Comparison of ENCODE assay signal across 10 cellular contexts in genomic region chr22:50696799-50697561, GRCh38. TPM values are rescaled to one million over a fixed set of nuclear protein-coding genes. Genes with fewer than 3 reads are reported as not detected.
DNase-seq lines count a peak whose midpoint lies in the region; ATAC-seq and TF ChIP-seq lines count a peak whose summit lies in the region.
"Had no signal": no experiment of that assay in that cellular context is flagged by ENCODE, and none has a peak within 500 bp of the region (broad histone marks: within the 10 kb centered on the region; RNA-seq: fewer than 3 reads in every experiment).

No MANE protein-coding gene starts in this region.

- TF ChIP-seq RAD21 in IMR-90 (IDR thresholded peaks at IDR 0.05; ENCODE audit: low read length): peak; percentile 50

- DNase-seq in AG04450 (ENCODE audit: low read depth, low spot score) (no peak), IMR-90 (no peak), esophagus squamous epithelium (lab: John Stamatoyannopoulos, UW) (no peak), tibial artery (no peak), ureter (ENCODE audit: low spot score) (no peak)
- no peak for DNase-seq in effector memory CD4-positive, alpha-beta T cell

- no peak overlapping the region for H2BK15ac ChIP-seq in IMR-90 (ENCODE audit: low read depth, low read length)

- H3K4me3 ChIP-seq in AG04450 (ENCODE audit: low read depth, low read length): peak overlapping the region; percentile 62
- H3K4me3 ChIP-seq in IMR-90 (ENCODE audit: insufficient read depth, low read depth, low read length): peak overlapping the region; percentile 48
- peak overlapping the region; percentile 32 to 70 (median 48) for H3K4me3 ChIP-seq in esophagus squamous epithelium
- H3K4me3 ChIP-seq in tibial artery: peak overlapping the region in 1 of 2 donors; percentile 36
- H3K4me3 ChIP-seq in effector memory CD4-positive, alpha-beta T cell (ENCODE audit: insufficient read depth, low read depth, low read length, poor library complexity, severe bottlenecking): no peak overlapping the region

- POLR2A ChIA-PET in AG04450 (lab: Yijun Ruan, JAX): no interaction called here
- POLR2A ChIA-PET in IMR-90 (lab: Charles Lee; ENCODE audit: unreplicated experiment): no interaction called here

- peaks cover 3 to 13% of the 10 kb centered on the region in 2 experiments; a peak in 2 of 4 replicates for H3K79me1 ChIP-seq in IMR-90 (ENCODE audit: low read depth in 1 of 2, low read length in 2 of 2)

- H3K9ac ChIP-seq in IMR-90 (ENCODE audit: low read depth, low read length): peak overlapping the region; percentile 48; the same call in 1 of the 2 replicates

- H3K4me3 Mint-ChIP-seq in nephron: peak overlapping the region; percentile 82 to 85 (median 83)

- H3K27ac ChIP-seq in AG04450 (ENCODE audit: low read depth, low read length): no peak overlapping the region
- no peak overlapping the region for H3K27ac ChIP-seq in IMR-90 (ENCODE audit: insufficient read depth, low read length)
- H3K27ac ChIP-seq in esophagus squamous epithelium: peak overlapping the region; percentile 83 to 88 (median 88)
- no peak overlapping the region for H3K27ac ChIP-seq in tibial artery
- no peak overlapping the region for H3K27ac ChIP-seq in effector memory CD4-positive, alpha-beta T cell (ENCODE audit: insufficient read depth, low read length, poor library complexity, severe bottlenecking)

- H2BK120ac ChIP-seq in IMR-90 (ENCODE audit: low read depth, low read length): no peak overlapping the region

- H4K8ac ChIP-seq in IMR-90 (ENCODE audit: low read depth in 2 of 2, low read length in 2 of 2): peak overlapping the region in 1 of 2 experiments; percentile 64; a peak in 2 of 4 replicates

- no peak overlapping the region for H2BK5ac ChIP-seq in IMR-90 (ENCODE audit: low read depth, low read length, poor library complexity, severe bottlenecking)

- H4K20me1 ChIP-seq in IMR-90 (ENCODE audit: insufficient read depth, low read length): peaks cover 5% of the 10 kb centered on the region; the same call in 1 of the 2 replicates

- H3K4me1 ChIP-seq in IMR-90 (ENCODE audit: control insufficient read depth, insufficient read depth, low read length): peaks cover 4% of the 10 kb centered on the region
- H3K4me1 ChIP-seq in esophagus squamous epithelium: peaks cover 25 to 61% (median 30%) of the 10 kb centered on the region in 3 donors
- peaks cover 0 to 25% (median 6%) of the 10 kb centered on the region in 4 donors for H3K4me1 ChIP-seq in tibial artery
- H3K4me1 ChIP-seq in effector memory CD4-positive, alpha-beta T cell (ENCODE audit: control insufficient read depth, insufficient read depth, low read length, poor library complexity, severe bottlenecking): no peaks in the 10 kb centered on the region

- no peak overlapping the region for H3K23ac ChIP-seq in IMR-90 (ENCODE audit: low read depth, low read length)

- H3K36me3 ChIP-seq in IMR-90 (ENCODE audit: control insufficient read depth, insufficient read depth, low read length) (no peaks in the 10 kb centered on the region), esophagus squamous epithelium (peaks cover 0 to 12% (median 0%) of the 10 kb centered on the region in 3 donors), tibial artery (no peaks in the 10 kb centered on the region)
- H3K36me3 ChIP-seq in effector memory CD4-positive, alpha-beta T cell (ENCODE audit: control insufficient read depth, insufficient read depth, low read length): no peaks in the 10 kb centered on the region

- peak overlapping the region; percentile 86 for H2AFZ ChIP-seq in IMR-90 (replicated peaks; ENCODE audit: low read length, poor library complexity)

- peaks cover 5% of the 10 kb centered on the region for H3K4me1 Mint-ChIP-seq in nephron

- CTCF ChIA-PET in AG04450 (lab: Charles Lee) (interaction anchor here (0.6 to 1.7 kb wide), 3 partner anchors 12 to 69 kb away, joined by 4 to 7 read pairs (median 7); partner anchors contain the start of gene ARSA), IMR-90 (lab: Yijun Ruan, JAX) (no interaction called here)

- TF ChIP-seq POLR2A in IMR-90 (IDR thresholded peaks at IDR 0.05; ENCODE audit: low read depth, low read length) (no peak), esophagus squamous epithelium (IDR thresholded peaks at IDR 0.05) (no peak)

- ATAC-seq in IMR-90 (ENCODE audit: low read depth): peak; percentile 86
- no peak for ATAC-seq in GM19463 (IDR thresholded peaks at IDR 0.05; ENCODE audit: unreplicated experiment)

- no peak overlapping the region for H3K4ac ChIP-seq in IMR-90 (ENCODE audit: low read depth, low read length)

- in situ Hi-C loops in IMR-90 (cut with MboI; ENCODE audit: low sequenced_read_pairs): no loop called here

- H3K27me3 Mint-ChIP-seq in nephron (ENCODE audit: low read depth): peaks cover 7% of the 10 kb centered on the region

- H2AK5ac ChIP-seq in IMR-90 (ENCODE audit: low read depth, low read length): 0 out of 2 replicates have a peak overlapping the region, but pooled peaks have one; percentile 25

- H3K27ac Mint-ChIP-seq in nephron: no peak overlapping the region

- H3K14ac ChIP-seq in IMR-90 (replicated peaks; ENCODE audit: low read depth, low read length): no peak overlapping the region

- peak overlapping the region; percentile 40; the same call in 1 of the 2 replicates for H4K5ac ChIP-seq in IMR-90 (ENCODE audit: low read depth, low read length)

- H3K27me3 ChIP-seq in AG04450 (ENCODE audit: control insufficient read depth, insufficient read depth, low read length): peaks cover 18% of the 10 kb centered on the region
- peaks cover 12% of the 10 kb centered on the region for H3K27me3 ChIP-seq in IMR-90 (ENCODE audit: control insufficient read depth, insufficient read depth, low read length)
- H3K27me3 ChIP-seq in esophagus squamous epithelium: no peaks in the 10 kb centered on the region
- H3K27me3 ChIP-seq in tibial artery: peaks cover 0 to 68% of the 10 kb centered on the region in 2 donors
- no peaks in the 10 kb centered on the region for H3K27me3 ChIP-seq in effector memory CD4-positive, alpha-beta T cell (replicated peaks; ENCODE audit: control insufficient read depth, insufficient read depth, low read length, poor library complexity, severe bottlenecking)

- peaks cover 8% of the 10 kb centered on the region for H3K9me3 ChIP-seq in AG04450 (ENCODE audit: control insufficient read depth, insufficient read depth, low read length)
- H3K9me3 ChIP-seq in IMR-90 (ENCODE audit: control insufficient read depth, insufficient read depth, low read length): no peaks in the 10 kb centered on the region
- H3K9me3 ChIP-seq in esophagus squamous epithelium: no peaks in the 10 kb centered on the region
- H3K9me3 ChIP-seq in tibial artery: no peaks in the 10 kb centered on the region
- H3K9me3 ChIP-seq in effector memory CD4-positive, alpha-beta T cell (ENCODE audit: control insufficient read depth, low read length): no peaks in the 10 kb centered on the region

- peak; percentile 68 for TF ChIP-seq CTCF in AG04450 (IDR thresholded peaks at IDR 0.05; ENCODE audit: low read depth, low read length)
- peak; percentile 52 for TF ChIP-seq CTCF in IMR-90 (conservative IDR thresholded peaks at IDR 0.05; ENCODE audit: low read depth, low read length)
- peak in 5 of 6 experiments; percentile 3 to 61 (median 34) for TF ChIP-seq CTCF in esophagus squamous epithelium (IDR thresholded peaks at IDR 0.05)
- peak; percentile 51 to 64 (median 51) for TF ChIP-seq CTCF in nephron (IDR thresholded peaks at IDR 0.05; ENCODE audit: unreplicated experiment in 3 of 3)
- TF ChIP-seq CTCF in tibial artery (IDR thresholded peaks at IDR 0.05): no peak

- no peaks in the 10 kb centered on the region for H3K9me1 ChIP-seq in IMR-90 (ENCODE audit: insufficient read depth, low read length)

- no peak overlapping the region for H2BK20ac ChIP-seq in IMR-90 (ENCODE audit: low read depth, low read length)

- H2AK9ac ChIP-seq in IMR-90 (replicated peaks; ENCODE audit: low read depth, low read length, poor library complexity): peak overlapping the region; percentile 52

- no peaks in the 10 kb centered on the region for H3K9me3 Mint-ChIP-seq in nephron

- dilution Hi-C loops in IMR-90 (cut with HindIII; ENCODE audit: low sequenced_read_pairs, unreplicated experiment): no loop called here

- no peak overlapping the region; the same call in 1 of the 2 replicates for H3K18ac ChIP-seq in IMR-90 (ENCODE audit: low read depth, low read length)

- H3K4me2 ChIP-seq in IMR-90 (ENCODE audit: low read depth, low read length): peak overlapping the region; percentile 90

- H3K36me3 Mint-ChIP-seq in nephron (ENCODE audit: low read depth): no peaks in the 10 kb centered on the region

- 4% methylated on average over 9 of the region's 58 CpGs; no CpG with 5 or more reads in 1 of the 2 experiments for WGBS in IMR-90 (ENCODE audit: extremely low coverage in 2 of 2, insufficient read length in 1 of 2), 2 experiments
- 10 to 45% methylated on average over 4 to 5 of the region's 58 CpGs for WGBS in esophagus squamous epithelium, 2 donors

- BruUV-seq in IMR-90 (replicated peaks; lab: Mats Ljungman, UMichigan): no TSS peak

- intact Hi-C loops in IMR-90 (cut with micrococcal nuclease): no loop called here
- intact Hi-C loops in esophagus squamous epithelium (cut with DNase I): no loop called here
- intact Hi-C loops in tibial artery (cut with DNase I; ENCODE audit: low total_unique reads): no loop called here

- no peak overlapping the region for H3K56ac ChIP-seq in IMR-90 (ENCODE audit: extremely low read depth, insufficient read depth, low read length)

- H4K91ac ChIP-seq in IMR-90 (ENCODE audit: insufficient read depth, low read depth, low read length): no peak overlapping the region

TF ChIP-seq in IMR-90, 13 proteins besides CTCF, POLR2A, EP300 and RAD21 (continues in another document):
- TF ChIP-seq MAFK (IDR thresholded peaks at IDR 0.05; ENCODE audit: low read depth, low read length) (no peak), BHLHE40 (IDR thresholded peaks at IDR 0.05; ENCODE audit: low read depth, low read length) (no peak), MAZ (IDR thresholded peaks at IDR 0.05; ENCODE audit: borderline replicate concordance, low read depth, low read length) (no peak; the same call in 1 of the 2 replicates)

RNA-seq across cellular contexts. Expression of gene SHANK3, which starts 24.4 kb away (rescaled TPM):
- polyA plus RNA-seq in AG04450 (2011; rRNA removed) (0.47 and 0.63 TPM in 2 replicates), IMR-90 (2012; rRNA removed) (1.5 and 2.2 TPM in 2 replicates)
- polyA minus RNA-seq in AG04450 (2011; rRNA and poly(A)+ RNA removed): 0.28 and 0.35 TPM in 2 replicates
- total RNA-seq in IMR-90 (2012; rRNA removed) (0.18 and 0.28 TPM in 2 replicates), esophagus squamous epithelium (1 to 10 TPM; 3.7 to 5.9 (median 4.5) TPM), ureter (37.1 TPM)
- 0.82 and 2.0 TPM in 2 replicates for polyA plus RNA-seq in IMR-90 (2012; cell fraction: cytosol; rRNA removed)
- polyA plus RNA-seq in IMR-90 (2012; cell fraction: nucleus; rRNA removed; ENCODE audit: low replicate concordance): 5.9 and 11.9 TPM in 2 replicates

RNA-seq across cellular contexts. Expression of gene ACR, which starts 41.0 kb away (rescaled TPM):
- polyA plus RNA-seq in AG04450 (2011; rRNA removed) (not detected in 2 replicates), IMR-90 (2012; rRNA removed) (not detected in 2 replicates)
- polyA minus RNA-seq in AG04450 (2011; rRNA and poly(A)+ RNA removed): not detected in 2 replicates
- total RNA-seq in IMR-90 (2012; rRNA removed) (not detected in 2 replicates), esophagus squamous epithelium (not detected), ureter (1.7 TPM)
- polyA plus RNA-seq in IMR-90 (2012; cell fraction: cytosol; rRNA removed): not detected in 2 replicates
- polyA plus RNA-seq in IMR-90 (2012; cell fraction: nucleus; rRNA removed; ENCODE audit: low replicate concordance): 0.18 TPM in 1 of 2 replicates, not detected in the other
- total RNA-seq: activated CD8-positive, alpha-beta memory T cell treated with anti-CD3 and anti-CD28 coated beads for 36 hours; HT1080 had no signal

Comparison
In these comparisons a context has a peak if more than half of its experiments do, and no peak if none do; other contexts are left out.
1. H3K27ac ChIP-seq: peak in esophagus squamous epithelium (4 of 4); none in AG04450 (single experiment), IMR-90 (single experiment), tibial artery (0 of 2) and effector memory CD4-positive, alpha-beta T cell (single experiment).
2. CTCF ChIP-seq: peak in AG04450 (single experiment), IMR-90 (single experiment), esophagus squamous epithelium (5 of 6) and nephron (3 of 3); none in tibial artery (0 of 2).